1 cellular context compared by ENCODE assay signal in the genomic region with DNA sequence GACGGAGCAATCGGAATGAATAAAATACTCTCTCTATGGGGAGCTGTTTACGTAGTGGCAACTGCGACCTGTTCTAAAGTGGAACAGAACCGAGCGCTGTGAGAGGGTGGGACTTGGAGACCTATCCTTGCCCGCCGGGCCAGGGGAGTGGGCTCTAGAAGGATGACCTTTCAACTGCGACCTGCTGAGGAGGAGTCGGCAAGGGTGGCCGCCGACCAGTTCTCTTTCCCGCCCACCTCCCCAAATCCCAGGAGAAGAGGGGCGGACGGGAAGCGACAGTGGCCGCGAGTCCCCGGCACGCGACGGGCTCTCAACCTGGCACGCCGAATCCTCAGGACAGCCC.
TF ChIP-seq lines count a peak whose summit lies in the region.

No MANE protein-coding gene starts in this region.

TF ChIP-seq in K562, 482 proteins besides CTCF, POLR2A, EP300 and RAD21 (continued from another document):
- TF ChIP-seq FOXK2 (conservative IDR thresholded peaks at IDR 0.05 in 1 of 2, IDR thresholded peaks at IDR 0.05 in 1 of 2; ENCODE audit: low read depth in 2 of 2) (peak; percentile 46 to 57; a peak in 3 of 4 replicates), BCL6 (CRISPR knock-in tag; IDR thresholded peaks at IDR 0.05) (no peak), BHLHE40 (IDR thresholded peaks at IDR 0.05; ENCODE audit: low read length) (peak; percentile 66), NR1H2 (CRISPR knock-in tag; IDR thresholded peaks at IDR 0.05) (0 out of 2 replicates have a peak, but pooled peaks have one; percentile 8), CHD1 (IDR thresholded peaks at IDR 0.05; ENCODE audit: low read length) (no peak), PHB (CRISPR knock-in tag; IDR thresholded peaks at IDR 0.05) (no peak), CCNT2 (IDR thresholded peaks at IDR 0.05; ENCODE audit: borderline replicate concordance, extremely low read depth, insufficient read length, low read depth, low read length) (peak; percentile 12), SAFB (IDR thresholded peaks at IDR 0.05; ENCODE audit: borderline replicate concordance, low read depth, low read length) (no peak), MCM2 (IDR thresholded peaks at IDR 0.05; ENCODE audit: low read depth) (no peak), TAF7 (tag; IDR thresholded peaks at IDR 0.05) (no peak), GATAD2A (IDR thresholded peaks at IDR 0.05) (no peak), ZNF644 (tag; IDR thresholded peaks at IDR 0.05; ENCODE audit: low read depth) (no peak), NR2C2 (CRISPR knock-in tag; IDR thresholded peaks at IDR 0.05) (no peak), NR2C2 (tag; IDR thresholded peaks at IDR 0.05) (peak; percentile 88; the same call in 1 of the 2 replicates), NR2F6 (CRISPR knock-in tag; IDR thresholded peaks at IDR 0.05) (no peak), POLR3A (IDR thresholded peaks at IDR 0.05; ENCODE audit: borderline replicate concordance, extremely low read depth, insufficient read depth, insufficient read length) (no peak), MEF2D (tag; conservative IDR thresholded peaks at IDR 0.05; ENCODE audit: low read depth) (no peak), ETV1 (tag; conservative IDR thresholded peaks at IDR 0.05; ENCODE audit: low read depth) (no peak), KLF1 (tag; IDR thresholded peaks at IDR 0.05) (no peak), ZNF668 (CRISPR knock-in tag; IDR thresholded peaks at IDR 0.05) (no peak), CBX3 (IDR thresholded peaks at IDR 0.05; ENCODE audit: borderline replicate concordance in 1 of 2, low read length in 2 of 2) (no peak), E2F3 (CRISPR knock-in tag; IDR thresholded peaks at IDR 0.05) (no peak), ZNF217 (CRISPR knock-in tag; IDR thresholded peaks at IDR 0.05) (no peak), CREM (IDR thresholded peaks at IDR 0.05; ENCODE audit: low read depth) (peak; percentile 87), ARID1B (IDR thresholded peaks at IDR 0.05) (no peak), PTRF (tag; IDR thresholded peaks at IDR 0.05) (no peak), POLR2G (IDR thresholded peaks at IDR 0.05; ENCODE audit: low read depth, low read length) (no peak), ZFX (CRISPR knock-in tag; IDR thresholded peaks at IDR 0.05) (no peak), POLR2AphosphoS5 (IDR thresholded peaks at IDR 0.05; ENCODE audit: control insufficient read depth, insufficient read depth, low read depth, low read length) (peak; percentile 29; the same call in 1 of the 2 replicates), MAZ (CRISPR knock-in tag; conservative IDR thresholded peaks at IDR 0.05 in 1 of 2, IDR thresholded peaks at IDR 0.05 in 1 of 2) (0 out of 4 replicates have a peak, but pooled peaks of 1 of the 2 experiments have one; percentile 41), NR2C1 (IDR thresholded peaks at IDR 0.05) (peak; percentile 67), NR2C1 (tag; IDR thresholded peaks at IDR 0.05) (peak; percentile 58; the same call in 1 of the 2 replicates), TEAD4 (IDR thresholded peaks at IDR 0.05; ENCODE audit: low read length) (no peak), TEAD4 (CRISPR knock-in tag; IDR thresholded peaks at IDR 0.05; ENCODE audit: borderline replicate concordance) (no peak), FOXP1 (CRISPR knock-in tag; IDR thresholded peaks at IDR 0.05) (no peak), JUN (IDR thresholded peaks at IDR 0.05; ENCODE audit: borderline replicate concordance, low read depth, low read length) (no peak), JUN (CRISPR knock-in tag; IDR thresholded peaks at IDR 0.05; ENCODE audit: borderline replicate concordance) (no peak), HCFC1 (IDR thresholded peaks at IDR 0.05; ENCODE audit: low read depth, low read length) (no peak), KDM2B (CRISPR knock-in tag; IDR thresholded peaks at IDR 0.05) (no peak)
- TF ChIP-seq, protein P1, sequence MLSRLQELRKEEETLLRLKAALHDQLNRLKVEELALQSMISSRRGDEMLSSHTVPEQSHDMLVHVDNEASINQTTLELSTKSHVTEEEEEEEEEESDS (CRISPR knock-in tag; IDR thresholded peaks at IDR 0.05), result no peak
- TF ChIP-seq, protein P2, sequence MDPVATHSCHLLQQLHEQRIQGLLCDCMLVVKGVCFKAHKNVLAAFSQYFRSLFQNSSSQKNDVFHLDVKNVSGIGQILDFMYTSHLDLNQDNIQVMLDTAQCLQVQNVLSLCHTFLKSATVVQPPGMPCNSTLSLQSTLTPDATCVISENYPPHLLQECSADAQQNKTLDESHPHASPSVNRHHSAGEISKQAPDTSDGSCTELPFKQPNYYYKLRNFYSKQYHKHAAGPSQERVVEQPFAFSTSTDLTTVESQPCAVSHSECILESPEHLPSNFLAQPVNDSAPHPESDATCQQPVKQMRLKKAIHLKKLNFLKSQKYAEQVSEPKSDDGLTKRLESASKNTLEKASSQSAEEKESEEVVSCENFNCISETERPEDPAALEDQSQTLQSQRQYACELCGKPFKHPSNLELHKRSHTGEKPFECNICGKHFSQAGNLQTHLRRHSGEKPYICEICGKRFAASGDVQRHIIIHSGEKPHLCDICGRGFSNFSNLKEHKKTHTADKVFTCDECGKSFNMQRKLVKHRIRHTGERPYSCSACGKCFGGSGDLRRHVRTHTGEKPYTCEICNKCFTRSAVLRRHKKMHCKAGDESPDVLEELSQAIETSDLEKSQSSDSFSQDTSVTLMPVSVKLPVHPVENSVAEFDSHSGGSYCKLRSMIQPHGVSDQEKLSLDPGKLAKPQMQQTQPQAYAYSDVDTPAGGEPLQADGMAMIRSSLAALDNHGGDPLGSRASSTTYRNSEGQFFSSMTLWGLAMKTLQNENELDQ (CRISPR knock-in tag; IDR thresholded peaks at IDR 0.05; ENCODE audit: borderline replicate concordance), result no peak
- TF ChIP-seq, protein P3, sequence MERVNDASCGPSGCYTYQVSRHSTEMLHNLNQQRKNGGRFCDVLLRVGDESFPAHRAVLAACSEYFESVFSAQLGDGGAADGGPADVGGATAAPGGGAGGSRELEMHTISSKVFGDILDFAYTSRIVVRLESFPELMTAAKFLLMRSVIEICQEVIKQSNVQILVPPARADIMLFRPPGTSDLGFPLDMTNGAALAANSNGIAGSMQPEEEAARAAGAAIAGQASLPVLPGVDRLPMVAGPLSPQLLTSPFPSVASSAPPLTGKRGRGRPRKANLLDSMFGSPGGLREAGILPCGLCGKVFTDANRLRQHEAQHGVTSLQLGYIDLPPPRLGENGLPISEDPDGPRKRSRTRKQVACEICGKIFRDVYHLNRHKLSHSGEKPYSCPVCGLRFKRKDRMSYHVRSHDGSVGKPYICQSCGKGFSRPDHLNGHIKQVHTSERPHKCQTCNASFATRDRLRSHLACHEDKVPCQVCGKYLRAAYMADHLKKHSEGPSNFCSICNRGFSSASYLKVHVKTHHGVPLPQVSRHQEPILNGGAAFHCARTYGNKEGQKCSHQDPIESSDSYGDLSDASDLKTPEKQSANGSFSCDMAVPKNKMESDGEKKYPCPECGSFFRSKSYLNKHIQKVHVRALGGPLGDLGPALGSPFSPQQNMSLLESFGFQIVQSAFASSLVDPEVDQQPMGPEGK (CRISPR knock-in tag; IDR thresholded peaks at IDR 0.05; ENCODE audit: borderline replicate concordance), result no peak
- TF ChIP-seq, protein P4, sequence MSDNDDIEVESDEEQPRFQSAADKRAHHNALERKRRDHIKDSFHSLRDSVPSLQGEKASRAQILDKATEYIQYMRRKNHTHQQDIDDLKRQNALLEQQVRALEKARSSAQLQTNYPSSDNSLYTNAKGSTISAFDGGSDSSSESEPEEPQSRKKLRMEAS (CRISPR knock-in tag; IDR thresholded peaks at IDR 0.05), result no peak; the same call in 1 of the 2 replicates
- TF ChIP-seq, protein P5, sequence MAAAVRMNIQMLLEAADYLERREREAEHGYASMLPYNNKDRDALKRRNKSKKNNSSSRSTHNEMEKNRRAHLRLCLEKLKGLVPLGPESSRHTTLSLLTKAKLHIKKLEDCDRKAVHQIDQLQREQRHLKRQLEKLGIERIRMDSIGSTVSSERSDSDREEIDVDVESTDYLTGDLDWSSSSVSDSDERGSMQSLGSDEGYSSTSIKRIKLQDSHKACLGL (CRISPR knock-in tag; IDR thresholded peaks at IDR 0.05; ENCODE audit: borderline replicate concordance, poor library complexity, severe bottlenecking), result no peak
- TF ChIP-seq, protein P6, sequence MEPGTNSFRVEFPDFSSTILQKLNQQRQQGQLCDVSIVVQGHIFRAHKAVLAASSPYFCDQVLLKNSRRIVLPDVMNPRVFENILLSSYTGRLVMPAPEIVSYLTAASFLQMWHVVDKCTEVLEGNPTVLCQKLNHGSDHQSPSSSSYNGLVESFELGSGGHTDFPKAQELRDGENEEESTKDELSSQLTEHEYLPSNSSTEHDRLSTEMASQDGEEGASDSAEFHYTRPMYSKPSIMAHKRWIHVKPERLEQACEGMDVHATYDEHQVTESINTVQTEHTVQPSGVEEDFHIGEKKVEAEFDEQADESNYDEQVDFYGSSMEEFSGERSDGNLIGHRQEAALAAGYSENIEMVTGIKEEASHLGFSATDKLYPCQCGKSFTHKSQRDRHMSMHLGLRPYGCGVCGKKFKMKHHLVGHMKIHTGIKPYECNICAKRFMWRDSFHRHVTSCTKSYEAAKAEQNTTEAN (CRISPR knock-in tag; IDR thresholded peaks at IDR 0.05), result no peak
- TF ChIP-seq, protein P7, sequence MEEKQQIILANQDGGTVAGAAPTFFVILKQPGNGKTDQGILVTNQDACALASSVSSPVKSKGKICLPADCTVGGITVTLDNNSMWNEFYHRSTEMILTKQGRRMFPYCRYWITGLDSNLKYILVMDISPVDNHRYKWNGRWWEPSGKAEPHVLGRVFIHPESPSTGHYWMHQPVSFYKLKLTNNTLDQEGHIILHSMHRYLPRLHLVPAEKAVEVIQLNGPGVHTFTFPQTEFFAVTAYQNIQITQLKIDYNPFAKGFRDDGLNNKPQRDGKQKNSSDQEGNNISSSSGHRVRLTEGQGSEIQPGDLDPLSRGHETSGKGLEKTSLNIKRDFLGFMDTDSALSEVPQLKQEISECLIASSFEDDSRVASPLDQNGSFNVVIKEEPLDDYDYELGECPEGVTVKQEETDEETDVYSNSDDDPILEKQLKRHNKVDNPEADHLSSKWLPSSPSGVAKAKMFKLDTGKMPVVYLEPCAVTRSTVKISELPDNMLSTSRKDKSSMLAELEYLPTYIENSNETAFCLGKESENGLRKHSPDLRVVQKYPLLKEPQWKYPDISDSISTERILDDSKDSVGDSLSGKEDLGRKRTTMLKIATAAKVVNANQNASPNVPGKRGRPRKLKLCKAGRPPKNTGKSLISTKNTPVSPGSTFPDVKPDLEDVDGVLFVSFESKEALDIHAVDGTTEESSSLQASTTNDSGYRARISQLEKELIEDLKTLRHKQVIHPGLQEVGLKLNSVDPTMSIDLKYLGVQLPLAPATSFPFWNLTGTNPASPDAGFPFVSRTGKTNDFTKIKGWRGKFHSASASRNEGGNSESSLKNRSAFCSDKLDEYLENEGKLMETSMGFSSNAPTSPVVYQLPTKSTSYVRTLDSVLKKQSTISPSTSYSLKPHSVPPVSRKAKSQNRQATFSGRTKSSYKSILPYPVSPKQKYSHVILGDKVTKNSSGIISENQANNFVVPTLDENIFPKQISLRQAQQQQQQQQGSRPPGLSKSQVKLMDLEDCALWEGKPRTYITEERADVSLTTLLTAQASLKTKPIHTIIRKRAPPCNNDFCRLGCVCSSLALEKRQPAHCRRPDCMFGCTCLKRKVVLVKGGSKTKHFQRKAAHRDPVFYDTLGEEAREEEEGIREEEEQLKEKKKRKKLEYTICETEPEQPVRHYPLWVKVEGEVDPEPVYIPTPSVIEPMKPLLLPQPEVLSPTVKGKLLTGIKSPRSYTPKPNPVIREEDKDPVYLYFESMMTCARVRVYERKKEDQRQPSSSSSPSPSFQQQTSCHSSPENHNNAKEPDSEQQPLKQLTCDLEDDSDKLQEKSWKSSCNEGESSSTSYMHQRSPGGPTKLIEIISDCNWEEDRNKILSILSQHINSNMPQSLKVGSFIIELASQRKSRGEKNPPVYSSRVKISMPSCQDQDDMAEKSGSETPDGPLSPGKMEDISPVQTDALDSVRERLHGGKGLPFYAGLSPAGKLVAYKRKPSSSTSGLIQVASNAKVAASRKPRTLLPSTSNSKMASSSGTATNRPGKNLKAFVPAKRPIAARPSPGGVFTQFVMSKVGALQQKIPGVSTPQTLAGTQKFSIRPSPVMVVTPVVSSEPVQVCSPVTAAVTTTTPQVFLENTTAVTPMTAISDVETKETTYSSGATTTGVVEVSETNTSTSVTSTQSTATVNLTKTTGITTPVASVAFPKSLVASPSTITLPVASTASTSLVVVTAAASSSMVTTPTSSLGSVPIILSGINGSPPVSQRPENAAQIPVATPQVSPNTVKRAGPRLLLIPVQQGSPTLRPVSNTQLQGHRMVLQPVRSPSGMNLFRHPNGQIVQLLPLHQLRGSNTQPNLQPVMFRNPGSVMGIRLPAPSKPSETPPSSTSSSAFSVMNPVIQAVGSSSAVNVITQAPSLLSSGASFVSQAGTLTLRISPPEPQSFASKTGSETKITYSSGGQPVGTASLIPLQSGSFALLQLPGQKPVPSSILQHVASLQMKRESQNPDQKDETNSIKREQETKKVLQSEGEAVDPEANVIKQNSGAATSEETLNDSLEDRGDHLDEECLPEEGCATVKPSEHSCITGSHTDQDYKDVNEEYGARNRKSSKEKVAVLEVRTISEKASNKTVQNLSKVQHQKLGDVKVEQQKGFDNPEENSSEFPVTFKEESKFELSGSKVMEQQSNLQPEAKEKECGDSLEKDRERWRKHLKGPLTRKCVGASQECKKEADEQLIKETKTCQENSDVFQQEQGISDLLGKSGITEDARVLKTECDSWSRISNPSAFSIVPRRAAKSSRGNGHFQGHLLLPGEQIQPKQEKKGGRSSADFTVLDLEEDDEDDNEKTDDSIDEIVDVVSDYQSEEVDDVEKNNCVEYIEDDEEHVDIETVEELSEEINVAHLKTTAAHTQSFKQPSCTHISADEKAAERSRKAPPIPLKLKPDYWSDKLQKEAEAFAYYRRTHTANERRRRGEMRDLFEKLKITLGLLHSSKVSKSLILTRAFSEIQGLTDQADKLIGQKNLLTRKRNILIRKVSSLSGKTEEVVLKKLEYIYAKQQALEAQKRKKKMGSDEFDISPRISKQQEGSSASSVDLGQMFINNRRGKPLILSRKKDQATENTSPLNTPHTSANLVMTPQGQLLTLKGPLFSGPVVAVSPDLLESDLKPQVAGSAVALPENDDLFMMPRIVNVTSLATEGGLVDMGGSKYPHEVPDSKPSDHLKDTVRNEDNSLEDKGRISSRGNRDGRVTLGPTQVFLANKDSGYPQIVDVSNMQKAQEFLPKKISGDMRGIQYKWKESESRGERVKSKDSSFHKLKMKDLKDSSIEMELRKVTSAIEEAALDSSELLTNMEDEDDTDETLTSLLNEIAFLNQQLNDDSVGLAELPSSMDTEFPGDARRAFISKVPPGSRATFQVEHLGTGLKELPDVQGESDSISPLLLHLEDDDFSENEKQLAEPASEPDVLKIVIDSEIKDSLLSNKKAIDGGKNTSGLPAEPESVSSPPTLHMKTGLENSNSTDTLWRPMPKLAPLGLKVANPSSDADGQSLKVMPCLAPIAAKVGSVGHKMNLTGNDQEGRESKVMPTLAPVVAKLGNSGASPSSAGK (IDR thresholded peaks at IDR 0.05), result peak; percentile 36; the same call in 1 of the 2 replicates
